ENCODE assay signal across 18 cellular contexts in the genomic region with DNA sequence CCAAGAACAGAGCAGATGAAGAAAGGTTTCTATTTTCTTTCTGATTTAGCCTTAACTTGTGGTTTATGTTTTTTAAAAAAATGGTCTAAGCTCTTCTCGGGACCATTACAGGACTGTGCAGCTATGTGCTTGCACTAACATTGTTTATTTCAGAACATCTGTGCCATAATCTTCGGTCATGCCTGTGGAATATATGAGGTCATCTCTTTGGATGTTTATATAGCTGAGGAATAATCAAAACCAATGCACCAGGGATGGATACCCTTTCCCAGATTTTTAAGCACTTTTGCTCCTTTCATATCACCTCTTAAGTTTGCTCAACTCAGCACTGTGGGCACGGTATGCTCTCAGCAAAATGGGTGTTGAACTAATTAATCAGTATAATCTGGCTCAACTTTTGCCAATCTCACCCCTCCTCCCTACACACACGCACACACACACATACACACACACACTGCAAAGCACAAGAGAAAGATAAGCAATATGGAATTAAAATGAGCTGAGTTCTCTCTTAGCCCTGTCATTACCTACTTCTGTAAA.
A peak's percentile ranks its signal among the peaks of the same experiment; 100 is the strongest.
DNase-seq lines count a peak whose midpoint lies in the region; ATAC-seq and TF ChIP-seq lines count a peak whose summit lies in the region.
"Had no signal": no experiment of that assay in that cellular context is flagged by ENCODE, and none has a peak within 500 bp of the region (broad histone marks: within the 10 kb centered on the region; RNA-seq: fewer than 3 reads in every experiment).

No MANE protein-coding gene starts in this region.

- DNase-seq in AG10803 (ENCODE audit: low read depth) (peak; percentile 13), HFF-Myc (ENCODE audit: extremely low read depth, low read depth) (peak; percentile 70), choroid plexus epithelial cell (ENCODE audit: low read depth) (peak; percentile 24), mucosa of descending colon (peak in 1 of 3 donors; percentile 5), HK-2 (ENCODE audit: unreplicated experiment) (no peak)
- DNase-seq: activated CD4-positive, alpha-beta T cell treated with anti-CD3 and anti-CD28 coated beads, Interleukin-2, amount 50 U/mL, for 4 hours; activated naive CD4-positive, alpha-beta T cell treated with Interleukin-2 at 50 U/mL for 16 hours; activated T-cell treated with anti-CD3 and anti-CD28 coated beads for 4 hours; CD8-positive, alpha-beta T cell; DND-41; NCI-H1436 treated with DMSO at 0.1 percent for 48 hours; nucleus accumbens; stimulated activated CD4-positive, alpha-beta T cell treated with anti-CD3 and anti-CD28 coated beads, Interleukin-15, amount 100 ng/mL, for 24 hours; T-helper 17 cell had no signal

- H3K4me3 ChIP-seq in AG10803 (ENCODE audit: low read length) (no peak overlapping the region), HFF-Myc (replicated peaks; ENCODE audit: low read depth, low read length) (no peak overlapping the region), choroid plexus epithelial cell (ENCODE audit: low read depth, low read length) (no peak overlapping the region), mucosa of descending colon (no peak overlapping the region)

- no peak for TF ChIP-seq CTCF in AG10803 (conservative IDR thresholded peaks at IDR 0.05; ENCODE audit: low read length)
- no peak for TF ChIP-seq CTCF in HFF-Myc (IDR thresholded peaks at IDR 0.05; ENCODE audit: low read depth, low read length, missing control alignments)
- no peak for TF ChIP-seq CTCF in choroid plexus epithelial cell (conservative IDR thresholded peaks at IDR 0.05; ENCODE audit: low read depth, low read length)
- TF ChIP-seq CTCF in mucosa of descending colon (IDR thresholded peaks at IDR 0.05) = no peak

- ATAC-seq in mucosa of descending colon (peak; percentile 36), HG03571 (IDR thresholded peaks at IDR 0.05; ENCODE audit: unreplicated experiment) (no peak), HG03342 (IDR thresholded peaks at IDR 0.05; ENCODE audit: unreplicated experiment) (no peak), HG02981 (IDR thresholded peaks at IDR 0.05; ENCODE audit: unreplicated experiment) (no peak)
- ATAC-seq: CD8-positive, alpha-beta T cell; left lobe of liver; T-helper 17 cell had no signal

- no peaks in the 10 kb centered on the region for H3K9me3 ChIP-seq in mucosa of descending colon

- H3K36me3 ChIP-seq in mucosa of descending colon (ENCODE audit: low read depth) = no peaks in the 10 kb centered on the region

- intact Hi-C loops in mucosa of descending colon (cut with DNase I, micrococcal nuclease) = no loop called here

- H3K4me1 ChIP-seq in mucosa of descending colon (ENCODE audit: low read depth) = no peaks in the 10 kb centered on the region
